8 cellular contexts compared by ENCODE assay signal in the genomic region with DNA sequence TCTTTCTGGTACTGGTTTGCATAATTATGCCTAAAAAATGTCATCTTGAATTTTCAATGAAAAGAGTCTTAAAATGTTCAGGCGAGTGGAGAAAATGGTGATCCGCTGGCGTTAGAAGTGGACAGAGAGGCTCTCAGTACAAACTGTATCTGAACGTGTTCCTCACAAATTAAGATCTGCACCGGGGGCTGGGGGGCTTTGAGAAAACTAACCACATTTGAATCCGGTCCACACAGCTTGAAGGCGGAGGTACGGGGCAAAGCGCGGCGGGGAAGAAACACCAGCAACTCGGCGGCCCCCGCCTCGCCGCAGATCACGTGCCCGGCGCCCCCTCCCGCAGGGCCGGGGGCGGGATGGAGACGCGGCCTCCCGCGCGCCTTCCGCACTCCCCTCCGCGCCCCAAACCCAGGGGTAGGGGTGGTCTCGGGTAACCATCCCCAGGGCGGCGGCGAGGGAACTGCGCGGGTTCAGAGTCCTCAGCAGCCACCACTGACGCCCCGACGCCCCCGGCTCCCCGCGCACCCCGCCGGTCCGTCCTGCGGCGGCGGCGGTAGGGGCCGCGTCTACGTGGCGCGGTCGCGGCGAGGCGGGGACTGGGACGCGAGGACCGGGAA. TPM values are rescaled to one million over a fixed set of nuclear protein-coding genes. Genes with fewer than 3 reads are reported as not detected.
DNase-seq lines count a peak whose midpoint lies in the region; ATAC-seq and TF ChIP-seq lines count a peak whose summit lies in the region.

No MANE protein-coding gene starts in this region.

- H3K9me3 Mint-ChIP-seq in activated CD4-positive, alpha-beta T cell treated with anti-CD3 and anti-CD28 coated beads for 36 hours (ENCODE audit: low read depth): no peaks in the 10 kb centered on the region
- no peaks in the 10 kb centered on the region for H3K9me3 Mint-ChIP-seq in memory B cell

- DNase-seq in KG1 (lab: John Stamatoyannopoulos, UW) (peak; percentile 16), memory B cell (ENCODE audit: low spot score in 2 of 2) (peak in 1 of 2 donors; percentile 9), SKM-1 treated with dmso at 0.1 percent for 144 hours (lab: John Stamatoyannopoulos, UW; ENCODE audit: unreplicated experiment) (no peak)
- DNase-seq in activated CD4-positive, alpha-beta T cell treated with anti-CD3 and anti-CD28 coated beads for 36 hours: peak; percentile 59
- peak; percentile 16 to 24 for DNase-seq in stimulated activated CD8-positive, alpha-beta memory T cell treated with anti-CD3 and anti-CD28 coated beads, Interleukin-4, amount 100 ng/mL, for 4 hours (ENCODE audit: low read depth in 2 of 2, low spot score in 1 of 2)

- H3K4me3 ChIP-seq in duodenal mucosa (ENCODE audit: low read depth in 1 of 2, low read length in 2 of 2): peak overlapping the region; percentile 79 to 89

- no peaks in the 10 kb centered on the region for H3K27me3 Mint-ChIP-seq in activated CD4-positive, alpha-beta T cell treated with anti-CD3 and anti-CD28 coated beads for 36 hours
- no peaks in the 10 kb centered on the region for H3K27me3 Mint-ChIP-seq in memory B cell

- peak overlapping the region; percentile 95 for H3K4me3 Mint-ChIP-seq in activated CD4-positive, alpha-beta T cell treated with anti-CD3 and anti-CD28 coated beads for 36 hours
- H3K4me3 Mint-ChIP-seq in memory B cell: peak overlapping the region; percentile 89

- peaks cover 41% of the 10 kb centered on the region for H3K36me3 Mint-ChIP-seq in activated CD4-positive, alpha-beta T cell treated with anti-CD3 and anti-CD28 coated beads for 36 hours (ENCODE audit: low read depth)
- peaks cover 2% of the 10 kb centered on the region for H3K36me3 Mint-ChIP-seq in memory B cell

- H3K4me1 Mint-ChIP-seq in activated CD4-positive, alpha-beta T cell treated with anti-CD3 and anti-CD28 coated beads for 36 hours: peaks cover 71% of the 10 kb centered on the region
- peaks cover 31% of the 10 kb centered on the region for H3K4me1 Mint-ChIP-seq in memory B cell

- no peaks in the 10 kb centered on the region for H3K27me3 ChIP-seq in duodenal mucosa (ENCODE audit: control insufficient read depth in 1 of 2, insufficient read depth in 2 of 2, low read length in 2 of 2)

- CTCF ChIA-PET in activated CD4-positive, alpha-beta T cell treated with anti-CD3 and anti-CD28 coated beads for 36 hours (lab: Charles Lee): interaction anchor here (0.7 to 1.3 kb wide), 4 partner anchors 10 to 236 kb away, joined by 3 to 5 read pairs (median 4); no protein-coding TSS in a partner anchor

- intact Hi-C loops in activated CD4-positive, alpha-beta T cell treated with anti-CD3 and anti-CD28 coated beads for 36 hours (cut with DNase I, micrococcal nuclease): loop anchor here in 1 of 2 experiments (1.0 to 2.0 kb wide), 2 partner anchors 14 to 236 kb away; no protein-coding TSS in a partner anchor

- H3K4me1 ChIP-seq in duodenal mucosa (ENCODE audit: control insufficient read depth in 1 of 2, insufficient read depth in 2 of 2, low read length in 2 of 2): peaks cover 24 to 27% of the 10 kb centered on the region in 2 donors

- H3K36me3 ChIP-seq in duodenal mucosa (ENCODE audit: control insufficient read depth in 1 of 2, insufficient read depth in 2 of 2, low read length in 2 of 2): peaks cover 0 to 17% of the 10 kb centered on the region in 2 donors

- POLR2A ChIA-PET in activated CD4-positive, alpha-beta T cell treated with anti-CD3 and anti-CD28 coated beads for 36 hours (lab: Charles Lee): interaction anchor here (0.7 to 1.0 kb wide), 2 partner anchors 11 to 357 kb away, joined by 3 to 4 read pairs; partner anchors contain the start of gene SMCHD1

- TF ChIP-seq CTCF in C4-2B (conservative IDR thresholded peaks at IDR 0.05): no peak

- H3K9ac ChIP-seq in duodenal mucosa (ENCODE audit: low read depth in 1 of 2, low read length in 2 of 2): peak overlapping the region; percentile 71 to 78

- ATAC-seq in GM21381 (IDR thresholded peaks at IDR 0.05; ENCODE audit: unreplicated experiment) (peak; percentile 18), memory B cell (ENCODE audit: low read depth) (peak; percentile 25)
- no peak for ATAC-seq in activated CD4-positive, alpha-beta T cell treated with anti-CD3 and anti-CD28 coated beads for 36 hours

- no peaks in the 10 kb centered on the region for H3K9me3 ChIP-seq in duodenal mucosa (ENCODE audit: control insufficient read depth in 1 of 2, low read length in 2 of 2)

- H3K27ac Mint-ChIP-seq in activated CD4-positive, alpha-beta T cell treated with anti-CD3 and anti-CD28 coated beads for 36 hours: peak overlapping the region; percentile 94
- peak overlapping the region; percentile 77 for H3K27ac Mint-ChIP-seq in memory B cell

- peak overlapping the region; percentile 89 for H3K27ac ChIP-seq in C4-2B
- H3K27ac ChIP-seq in duodenal mucosa (ENCODE audit: low read depth, low read length): peak overlapping the region; percentile 89

RNA-seq across cellular contexts. Expression of gene LPIN2, which starts 0.5 kb away (rescaled TPM):
- 10 to 100 TPM; 82.6 to 95.3 TPM for total RNA-seq in activated CD4-positive, alpha-beta T cell treated with anti-CD3 and anti-CD28 coated beads for 36 hours
